ENCODE assay signal across 28 cellular contexts in the genomic region with DNA sequence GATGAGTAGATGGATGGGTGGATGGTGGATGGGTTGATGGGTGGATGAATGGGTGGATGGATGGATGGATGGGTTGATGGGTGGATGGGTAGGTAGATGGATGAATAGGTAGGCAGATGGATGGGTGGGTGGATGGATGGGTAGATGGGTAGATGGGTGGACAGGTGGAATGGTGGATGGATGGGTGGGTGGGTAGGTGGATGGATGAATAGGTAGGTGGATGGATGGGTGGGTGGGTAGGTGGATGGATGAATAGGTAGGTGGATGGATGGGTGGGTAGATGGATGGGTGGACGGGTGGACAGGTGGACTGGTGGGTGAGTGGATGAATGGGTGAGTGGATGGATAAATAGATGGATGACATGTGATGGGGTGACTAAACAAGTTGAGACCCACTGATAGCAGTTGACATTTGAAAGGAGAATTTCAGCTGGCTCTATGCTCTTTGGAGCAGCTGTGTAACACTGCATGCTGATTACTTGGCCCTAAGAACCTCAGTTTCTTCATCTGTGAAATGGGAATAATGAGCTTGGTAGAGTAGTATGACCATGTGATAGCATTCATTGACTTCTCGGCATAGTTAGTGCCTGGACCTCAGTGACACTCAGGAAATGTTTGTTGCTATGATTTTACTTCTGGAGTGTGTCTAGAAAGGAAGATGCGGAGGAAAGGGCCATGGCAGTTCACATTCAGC.
"Had no signal": no experiment of that assay in that cellular context is flagged by ENCODE, and none has a peak within 500 bp of the region (broad histone marks: within the 10 kb centered on the region; RNA-seq: fewer than 3 reads in every experiment).

No MANE protein-coding gene starts in this region.

- ATAC-seq: activated CD8-positive, alpha-beta memory T cell treated with anti-CD3 and anti-CD28 coated beads, Interleukin-2, amount 10 ng/mL, durations not matched to agents 7 days and 5 days had no signal

- FAIRE-seq: colon had no signal

- H3K27ac ChIP-seq: WERI-Rb-1 had no signal

- H3K36me3 ChIP-seq: WERI-Rb-1 had no signal

- DNase-seq: activated CD4-positive, alpha-beta memory T cell treated with anti-CD3 and anti-CD28 coated beads, Interleukin-2, amount 10 ng/mL, durations not matched to agents 7 days and 5 days; activated CD4-positive, alpha-beta T cell treated with anti-CD3 and anti-CD28 coated beads for 1 hour; activated CD4-positive, alpha-beta T cell treated with anti-CD3 and anti-CD28 coated beads for 48 hours; activated CD4-positive, CD25-positive, alpha-beta regulatory T cell; activated CD8-positive, alpha-beta memory T cell treated with anti-CD3 and anti-CD28 coated beads for 24 hours; activated CD8-positive, alpha-beta memory T cell treated with anti-CD3 and anti-CD28 coated beads, Interleukin-2, amount 10 ng/mL, durations not matched to agents 7 days and 5 days; activated CD8-positive, alpha-beta memory T cell treated with anti-CD3 and anti-CD28 coated beads, Interleukin-2, amount 50 U/mL, for 48 hours; activated effector memory CD4-positive, alpha-beta T cell treated with anti-CD3 and anti-CD28 coated beads, Interleukin-2, amount 50 U/mL, for 16 hours; activated naive CD4-positive, alpha-beta T cell; activated naive CD4-positive, alpha-beta T cell treated with anti-CD3 and anti-CD28 coated beads, Interleukin-2, amount 50 U/mL, for 16 hours; activated naive CD8-positive, alpha-beta T cell treated with anti-CD3 and anti-CD28 coated beads for 36 hours; activated T-cell treated with anti-CD3 and anti-CD28 coated beads, Interleukin-2, amount 50 U/mL, for 48 hours; amniotic stem cell; central memory CD4-positive, alpha-beta T cell; Karpas-422; NCI-H1105; NCI-H1436; NCI-H1694; NCI-H2029; NCI-H345; NCI-H524 treated with DMSO at 0.1 percent for 48 hours; NK-92 treated with Interleukin-12 subunit alpha and Interleukin-12 subunit beta, amount 100 ng/mL, for 24 hours; Right ventricle myocardium superior; SW 1271; T-helper 1 cell; T1000; WERI-Rb-1 had no signal
